8 cellular contexts compared by ENCODE assay signal in genomic region chr7:7565746-7566650, GRCh38. TPM values are rescaled to one million over a fixed set of nuclear protein-coding genes. Genes with fewer than 3 reads are reported as not detected.
DNase-seq lines count a peak whose midpoint lies in the region; ATAC-seq and TF ChIP-seq lines count a peak whose summit lies in the region.

No MANE protein-coding gene starts in this region.

- in situ Hi-C loops in gastrocnemius medialis (cut with MboI; ENCODE audit: low sequenced_read_pairs in 4 of 4), result loop anchor here in 1 of 4 donors (25.0 kb wide), 1 partner anchor 379 kb away; the partner anchor contains the start of gene C1GALT1

- H3K4me3 ChIP-seq in OCI-LY1 (ENCODE audit: low read depth, low read length, poor library complexity, severe bottlenecking) (peak overlapping the region; percentile 80), fibroblast of villous mesenchyme (ENCODE audit: low read depth, low read length) (peak overlapping the region; percentile 83), gastrocnemius medialis (peak overlapping the region; percentile 67 to 85 (median 80))

- no peaks in the 10 kb centered on the region for H3K9me3 ChIP-seq in OCI-LY1 (ENCODE audit: low read length)
- H3K9me3 ChIP-seq in gastrocnemius medialis, result no peaks in the 10 kb centered on the region

- H3K36me3 ChIP-seq in OCI-LY1 (ENCODE audit: insufficient read depth, low read length) (0 out of 2 replicates have a peak, but pooled peaks cover 5% of the 10 kb centered on the region), gastrocnemius medialis (no peaks in the 10 kb centered on the region)

- peak overlapping the region; percentile 99 for H3K4me2 ChIP-seq in OCI-LY1 (ENCODE audit: low read length)

- H3F3A ChIP-seq in OCI-LY1 (ENCODE audit: insufficient read depth, low read length), result no peaks in the 10 kb centered on the region

- peak overlapping the region; percentile 80 for H3K9ac ChIP-seq in OCI-LY1 (ENCODE audit: low read length)

- no peak for DNase-seq in activated CD4-positive, CD25-positive, alpha-beta regulatory T cell (lab: John Stamatoyannopoulos, UW)
- no peak for DNase-seq in fibroblast of villous mesenchyme (ENCODE audit: low read depth)
- no peak for DNase-seq in gastrocnemius medialis
- no peak for DNase-seq in stimulated activated CD4-positive, alpha-beta T cell treated with anti-CD3 and anti-CD28 coated beads, Interleukin-1b, Interleukin-23, amount 100 ng/mL, for 48 hours
- DNase-seq in ureter (ENCODE audit: low spot score), result no peak

- H3K27me3 ChIP-seq in OCI-LY1 (ENCODE audit: insufficient read depth, low read length) (no peaks in the 10 kb centered on the region), gastrocnemius medialis (no peaks in the 10 kb centered on the region)

- no peaks in the 10 kb centered on the region for H3K9me2 ChIP-seq in OCI-LY1 (ENCODE audit: low read depth, low read length)

- no peaks in the 10 kb centered on the region for H4K20me1 ChIP-seq in OCI-LY1 (ENCODE audit: insufficient read depth, low read length)

- H3K4me1 ChIP-seq in OCI-LY1 (ENCODE audit: insufficient read depth, low read length, severe bottlenecking), result peaks cover 30% of the 10 kb centered on the region
- H3K4me1 ChIP-seq in gastrocnemius medialis, result peaks cover 33 to 67% of the 10 kb centered on the region in 2 donors

- H2AFZ ChIP-seq in OCI-LY1 (ENCODE audit: low read length), result peak overlapping the region; percentile 89

- H3K79me2 ChIP-seq in OCI-LY1 (ENCODE audit: insufficient read depth, low read length), result peaks cover 31% of the 10 kb centered on the region

- ATAC-seq in activated CD4-positive, CD25-positive, alpha-beta regulatory T cell treated with anti-CD3 and anti-CD28 coated beads, Interleukin-2, amount 50 U/mL, for 24 hours, result peak; percentile 12 to 18
- peak; percentile 10 for ATAC-seq in HG02870 (IDR thresholded peaks at IDR 0.05; ENCODE audit: unreplicated experiment)
- peak; percentile 23 to 25 for ATAC-seq in gastrocnemius medialis

- H3K27ac ChIP-seq in OCI-LY1 (ENCODE audit: low read depth, low read length, poor library complexity, severe bottlenecking) (no peak overlapping the region), gastrocnemius medialis (peak overlapping the region; percentile 90 to 98 (median 96))

- intact Hi-C loops in gastrocnemius medialis (cut with DNase I; ENCODE audit: low total_unique reads), result loop anchor here (1.0 to 10.0 kb wide), 5 partner anchors 75 to 1121 kb away; partner anchors contain the start of genes C1GALT1, DAGLB, GLCCI1 and UMAD1

- TF ChIP-seq CTCF in OCI-LY1 (IDR thresholded peaks at IDR 0.05; ENCODE audit: low read length) (no peak), fibroblast of villous mesenchyme (IDR thresholded peaks at IDR 0.05; ENCODE audit: insufficient read depth, low read depth, low read length) (no peak), gastrocnemius medialis (IDR thresholded peaks at IDR 0.05 in 4 of 5, conservative IDR thresholded peaks at IDR 0.05 in 1 of 5) (no peak)

- TF ChIP-seq POLR2A in gastrocnemius medialis (IDR thresholded peaks at IDR 0.05), result no peak

RNA-seq across cellular contexts. Expression of gene MIOS, which starts 0.7 kb away (rescaled TPM):
- total RNA-seq in fibroblast of villous mesenchyme (28.7 and 44.9 TPM in 2 replicates), gastrocnemius medialis (100 to 1,000 TPM in 3 of 4 donors, 10 to 100 TPM in 1; 68.4 to 336 (median 280) TPM), ureter (49.5 TPM)

RNA-seq across cellular contexts. Expression of gene COL28A1, which starts 30.3 kb away (rescaled TPM):
- total RNA-seq in fibroblast of villous mesenchyme (under 0.01 TPM in 2 replicates), gastrocnemius medialis (10 to 100 TPM in 1 of 4 donors, 1 to 10 TPM in 2, under 1 TPM in 1; 0.58 to 15.2 (median 2.0) TPM), ureter (3.7 TPM)
